ENCODE assay signal across 10 cellular contexts in genomic region chr5:157370967-157371366, GRCh38.
DNase-seq lines count a peak whose midpoint lies in the region; ATAC-seq and TF ChIP-seq lines count a peak whose summit lies in the region.
"Had no signal": no experiment of that assay in that cellular context is flagged by ENCODE, and none has a peak within 500 bp of the region (broad histone marks: within the 10 kb centered on the region; RNA-seq: fewer than 3 reads in every experiment).

No MANE protein-coding gene starts in this region.

- H3K9me3 ChIP-seq in HEK293 (ENCODE audit: control insufficient read depth, insufficient read depth, low read depth, low read length) (no peaks in the 10 kb centered on the region), smooth muscle cell (replicated peaks; ENCODE audit: low read depth) (no peaks in the 10 kb centered on the region), PC-9 (ENCODE audit: insufficient read depth, low read depth) (no peaks in the 10 kb centered on the region)

- H3K27ac Mint-ChIP-seq in activated naive CD8-positive, alpha-beta T cell treated with anti-CD3 and anti-CD28 coated beads, Interleukin-2, amount 10 ng/mL, durations not matched to agents 7 days and 5 days, result peak overlapping the region; percentile 28

- peak overlapping the region; percentile 24 for H3K9ac ChIP-seq in smooth muscle cell (ENCODE audit: low read depth)

- H3K27me3 ChIP-seq in smooth muscle cell (ENCODE audit: low read depth) (no peaks in the 10 kb centered on the region), PC-9 (ENCODE audit: insufficient read depth, low read depth) (no peaks in the 10 kb centered on the region)

- H3K27me3 Mint-ChIP-seq in activated naive CD8-positive, alpha-beta T cell treated with anti-CD3 and anti-CD28 coated beads, Interleukin-2, amount 10 ng/mL, durations not matched to agents 7 days and 5 days, result no peaks in the 10 kb centered on the region

- CTCF ChIA-PET in HEK293 (lab: Yijun Ruan, JAX) (interaction anchor here (0.6 to 2.9 kb wide), 4 partner anchors 15 to 373 kb away, joined by 3 to 15 read pairs (median 4); no protein-coding TSS in a partner anchor), PC-9 (lab: Charles Lee) (no interaction called here)

- H3K9me2 ChIP-seq in PC-9 (ENCODE audit: insufficient read depth), result no peaks in the 10 kb centered on the region

- no peak overlapping the region for H3K4me3 ChIP-seq in HEK293 (ENCODE audit: low read depth, low read length)
- H3K4me3 ChIP-seq in smooth muscle cell, result no peak overlapping the region
- H3K4me3 ChIP-seq in PC-9, result no peak overlapping the region

- BruUV-seq in PC-9 (replicated peaks; lab: Mats Ljungman, UMichigan), result no TSS peak

- H3K79me2 ChIP-seq in smooth muscle cell (ENCODE audit: low read depth) (no peaks in the 10 kb centered on the region), PC-9 (ENCODE audit: low read depth) (no peaks in the 10 kb centered on the region)

- POLR2A ChIA-PET in HEK293 (lab: Yijun Ruan, JAX), result no interaction called here
- POLR2A ChIA-PET in activated naive CD8-positive, alpha-beta T cell treated with anti-CD3 and anti-CD28 coated beads, Interleukin-2, amount 10 ng/mL, durations not matched to agents 7 days and 5 days (lab: Charles Lee), result no interaction called here
- POLR2A ChIA-PET in PC-9 (lab: Charles Lee; ENCODE audit: unreplicated experiment), result no interaction called here

- H3K36me3 Mint-ChIP-seq in activated naive CD8-positive, alpha-beta T cell treated with anti-CD3 and anti-CD28 coated beads, Interleukin-2, amount 10 ng/mL, durations not matched to agents 7 days and 5 days, result peaks cover 41% of the 10 kb centered on the region

- H2AFZ ChIP-seq in smooth muscle cell (ENCODE audit: low read depth), result no peak overlapping the region
- no peak overlapping the region for H2AFZ ChIP-seq in PC-9

- DNase-seq in activated naive CD8-positive, alpha-beta T cell treated with anti-CD3 and anti-CD28 coated beads, Interleukin-2, amount 10 ng/mL, durations not matched to agents 7 days and 5 days, result no peak
- peak; percentile 91 for DNase-seq in islet precursor cell
- DNase-seq in smooth muscle cell (lab: John Stamatoyannopoulos, UW; ENCODE audit: unreplicated experiment), result no peak
- DNase-seq in PC-9, result no peak
- DNase-seq: NCI-H2029; stimulated activated CD4-positive, alpha-beta T cell treated with anti-CD3 and anti-CD28 coated beads, Interleukin-4, amount 100 ng/mL, for 1 hour; substantia nigra had no signal

- ATAC-seq in activated naive CD8-positive, alpha-beta T cell treated with anti-CD3 and anti-CD28 coated beads, Interleukin-2, amount 10 ng/mL, durations not matched to agents 7 days and 5 days (ENCODE audit: low read depth), result no peak
- ATAC-seq in HG02798 (IDR thresholded peaks at IDR 0.05; ENCODE audit: poor library complexity, unreplicated experiment) (no peak), HG02763 (IDR thresholded peaks at IDR 0.05; ENCODE audit: unreplicated experiment) (no peak)

- H3K4me2 ChIP-seq in smooth muscle cell (peak overlapping the region; percentile 78), PC-9 (no peak overlapping the region)

- peaks cover 3% of the 10 kb centered on the region for H3K4me1 Mint-ChIP-seq in activated naive CD8-positive, alpha-beta T cell treated with anti-CD3 and anti-CD28 coated beads, Interleukin-2, amount 10 ng/mL, durations not matched to agents 7 days and 5 days

- H3K4me1 ChIP-seq in HEK293 (ENCODE audit: control insufficient read depth, insufficient read depth, low read length), result no peaks in the 10 kb centered on the region
- H3K4me1 ChIP-seq in smooth muscle cell (ENCODE audit: low read depth), result peaks cover 24% of the 10 kb centered on the region
- no peaks in the 10 kb centered on the region for H3K4me1 ChIP-seq in PC-9 (replicated peaks; ENCODE audit: insufficient read depth)

- H3K27ac ChIP-seq in HEK293 (ENCODE audit: extremely low read depth, low read depth, low read length), result no peak overlapping the region
- H3K27ac ChIP-seq in smooth muscle cell (ENCODE audit: low read depth), result peak overlapping the region; percentile 90
- no peak overlapping the region for H3K27ac ChIP-seq in PC-9

- H3K4me3 Mint-ChIP-seq in activated naive CD8-positive, alpha-beta T cell treated with anti-CD3 and anti-CD28 coated beads, Interleukin-2, amount 10 ng/mL, durations not matched to agents 7 days and 5 days, result no peak overlapping the region

- 3% methylated on average over 6 of the region's 6 CpGs for WGBS in smooth muscle cell (ENCODE audit: low lambda C conversion rate)

- TF ChIP-seq CTCF in HEK293 (tag by site-specific recombination; IDR thresholded peaks at IDR 0.05), result no peak
- no peak for TF ChIP-seq CTCF in smooth muscle cell (IDR thresholded peaks at IDR 0.05; ENCODE audit: borderline replicate concordance, insufficient read depth, poor library complexity, severe bottlenecking)
- TF ChIP-seq CTCF in PC-9 (conservative IDR thresholded peaks at IDR 0.05), result no peak

- H3K36me3 ChIP-seq in HEK293 (ENCODE audit: control insufficient read depth in 2 of 2, insufficient read depth in 1 of 2, low read length in 2 of 2) (peaks cover 14 to 78% of the 10 kb centered on the region in 2 experiments), smooth muscle cell (ENCODE audit: low read depth) (no peaks in the 10 kb centered on the region), PC-9 (ENCODE audit: low read depth) (no peaks in the 10 kb centered on the region)

- H3F3A ChIP-seq in smooth muscle cell (ENCODE audit: low read depth) (peaks cover 26% of the 10 kb centered on the region), PC-9 (ENCODE audit: insufficient read depth, low read depth) (no peaks in the 10 kb centered on the region)

- no peaks in the 10 kb centered on the region for H4K20me1 ChIP-seq in smooth muscle cell (ENCODE audit: low read depth)
- no peaks in the 10 kb centered on the region for H4K20me1 ChIP-seq in PC-9 (ENCODE audit: insufficient read depth)

- no peaks in the 10 kb centered on the region for H3K9me3 Mint-ChIP-seq in activated naive CD8-positive, alpha-beta T cell treated with anti-CD3 and anti-CD28 coated beads, Interleukin-2, amount 10 ng/mL, durations not matched to agents 7 days and 5 days

- intact Hi-C loops in PC-9 (cut with micrococcal nuclease; ENCODE audit: unreplicated experiment), result no loop called here

TF ChIP-seq in HEK293, 187 proteins besides CTCF, POLR2A, EP300 and RAD21:
- TF ChIP-seq ZNF449 (tag by site-specific recombination; IDR thresholded peaks at IDR 0.05) (peak; percentile 80; the same call in 1 of the 2 replicates), ZNF610 (tag by site-specific recombination; IDR thresholded peaks at IDR 0.05; ENCODE audit: borderline replicate concordance) (no peak)
